Comparison of ENCODE assay signal across 27 cellular contexts in genomic region chr2:117085719-117086118, GRCh38.
DNase-seq lines count a peak whose midpoint lies in the region; ATAC-seq, FAIRE-seq and TF ChIP-seq lines count a peak whose summit lies in the region.
"Had no signal": no experiment of that assay in that cellular context is flagged by ENCODE, and none has a peak within 500 bp of the region (broad histone marks: within the 10 kb centered on the region; RNA-seq: fewer than 3 reads in every experiment).

No MANE protein-coding gene starts in this region.

- no peak overlapping the region for H2BK120ac ChIP-seq in IMR-90 (ENCODE audit: low read depth, low read length)

- no peak overlapping the region for H2BK20ac ChIP-seq in IMR-90 (ENCODE audit: low read depth, low read length)

- BruUV-seq in IMR-90 (replicated peaks; lab: Mats Ljungman, UMichigan): no TSS peak

- peak; percentile 18 for FAIRE-seq in colon (lab: Jason Lieb, UNC)
- FAIRE-seq: GM12891 had no signal

- H3K18ac ChIP-seq in IMR-90 (ENCODE audit: low read depth, low read length): no peak overlapping the region

- no peaks in the 10 kb centered on the region for H3K79me1 ChIP-seq in IMR-90 (ENCODE audit: low read depth in 1 of 2, low read length in 2 of 2)

- H4K8ac ChIP-seq in IMR-90 (ENCODE audit: low read depth in 2 of 2, low read length in 2 of 2): no peak overlapping the region

- H3K9ac ChIP-seq in IMR-90 (ENCODE audit: low read depth, low read length): no peak overlapping the region
- H3K9ac ChIP-seq: SK-N-SH had no signal

- H3K36me3 Mint-ChIP-seq in mesothelial cell of epicardium: no peaks in the 10 kb centered on the region
- H3K36me3 Mint-ChIP-seq: CD14-positive monocyte; CD8-positive, alpha-beta memory T cell had no signal

- no peaks in the 10 kb centered on the region for H3K36me3 ChIP-seq in IMR-90 (ENCODE audit: control insufficient read depth, insufficient read depth, low read length)
- H3K36me3 ChIP-seq in WERI-Rb-1: no peaks in the 10 kb centered on the region
- H3K36me3 ChIP-seq: BE2C, MG63 had no signal

- no peaks in the 10 kb centered on the region for H3K27me3 ChIP-seq in IMR-90 (ENCODE audit: control insufficient read depth, insufficient read depth, low read length)
- H3K27me3 ChIP-seq in WERI-Rb-1 (ENCODE audit: insufficient read depth, low read depth, severe bottlenecking): peaks cover 51% of the 10 kb centered on the region
- H3K27me3 ChIP-seq: BE2C, MG63 had no signal

- no peak overlapping the region for H3K4me3 ChIP-seq in IMR-90 (ENCODE audit: insufficient read depth, low read depth, low read length)
- no peak overlapping the region for H3K4me3 ChIP-seq in WERI-Rb-1 (ENCODE audit: low read depth, low read length)
- H3K4me3 ChIP-seq: MG63 had no signal

- H3K4ac ChIP-seq in IMR-90 (ENCODE audit: low read depth, low read length): no peak overlapping the region

- no peak overlapping the region for H2AFZ ChIP-seq in IMR-90 (replicated peaks; ENCODE audit: low read length, poor library complexity)

- H3K4me1 ChIP-seq in IMR-90 (ENCODE audit: control insufficient read depth, insufficient read depth, low read length): no peaks in the 10 kb centered on the region
- H3K4me1 ChIP-seq: BE2C had no signal

- H2AK5ac ChIP-seq in IMR-90 (ENCODE audit: low read depth, low read length): no peak overlapping the region

- H3K9me3 Mint-ChIP-seq in mesothelial cell of epicardium: no peaks in the 10 kb centered on the region

- H3K9me1 ChIP-seq in IMR-90 (ENCODE audit: insufficient read depth, low read length): no peaks in the 10 kb centered on the region

- H3K27me3 Mint-ChIP-seq in mesothelial cell of epicardium (ENCODE audit: low read depth): no peaks in the 10 kb centered on the region

- TF ChIP-seq CTCF in IMR-90 (conservative IDR thresholded peaks at IDR 0.05; ENCODE audit: low read depth, low read length) (no peak), mesothelial cell of epicardium (IDR thresholded peaks at IDR 0.05; ENCODE audit: unreplicated experiment) (no peak), WERI-Rb-1 (IDR thresholded peaks at IDR 0.05; ENCODE audit: low read depth, low read length) (no peak)

- H4K20me1 ChIP-seq in IMR-90 (ENCODE audit: insufficient read depth, low read length): no peaks in the 10 kb centered on the region

- POLR2A ChIA-PET in IMR-90 (lab: Charles Lee; ENCODE audit: unreplicated experiment): no interaction called here

- no peak overlapping the region for H3K27ac ChIP-seq in IMR-90 (ENCODE audit: insufficient read depth, low read length)
- no peak overlapping the region for H3K27ac ChIP-seq in WERI-Rb-1

- intact Hi-C loops in IMR-90 (cut with micrococcal nuclease): no loop called here

- no peak overlapping the region for H2BK15ac ChIP-seq in IMR-90 (ENCODE audit: low read depth, low read length)

- no peak for TF ChIP-seq POLR2A in IMR-90 (IDR thresholded peaks at IDR 0.05; ENCODE audit: low read depth, low read length)

- no peak overlapping the region for H3K14ac ChIP-seq in IMR-90 (replicated peaks; ENCODE audit: low read depth, low read length)

- ATAC-seq in IMR-90 (ENCODE audit: low read depth) (no peak), HG03342 (IDR thresholded peaks at IDR 0.05; ENCODE audit: unreplicated experiment) (no peak)
- ATAC-seq: PC-3 had no signal

- no CpG with 5 or more reads among the region's 1 CpG for WGBS in IMR-90 (ENCODE audit: extremely low coverage in 2 of 2, insufficient read length in 1 of 2), 2 experiments

- in situ Hi-C loops in IMR-90 (cut with MboI; ENCODE audit: low sequenced_read_pairs): no loop called here

- H3K27ac Mint-ChIP-seq in mesothelial cell of epicardium: peak overlapping the region; percentile 93
- H3K27ac Mint-ChIP-seq: CD14-positive monocyte; CD8-positive, alpha-beta memory T cell had no signal

- H4K91ac ChIP-seq in IMR-90 (ENCODE audit: insufficient read depth, low read depth, low read length): no peak overlapping the region

- TF ChIP-seq RAD21 in IMR-90 (IDR thresholded peaks at IDR 0.05; ENCODE audit: low read length): no peak

- no peak overlapping the region for H2AK9ac ChIP-seq in IMR-90 (replicated peaks; ENCODE audit: low read depth, low read length, poor library complexity)

- dilution Hi-C loops in IMR-90 (cut with HindIII; ENCODE audit: low sequenced_read_pairs, unreplicated experiment): no loop called here

- no peak for DNase-seq in IMR-90
- DNase-seq in mesothelial cell of epicardium (ENCODE audit: low spot score in 2 of 2, unreplicated experiment in 2 of 2): no peak
- DNase-seq in NCI-H1694 (lab: John Stamatoyannopoulos, UW): no peak
- DNase-seq in WERI-Rb-1: no peak
- no peak for DNase-seq in ecto neural progenitor cell (ENCODE audit: low spot score)
- DNase-seq: ACHN; BE2C; Calu3; CD8-positive, alpha-beta memory T cell; DMS79 treated with DMSO at 0.1 percent for 48 hours; GF-D8; HCEC 1CT; KG1; MG63; NCI-H1105 treated with DMSO at 0.1 percent for 48 hours; NCI-H146; NCI-H2029; NCI-H446 treated with DMSO at 0.1 percent for 48 hours; NCI-H526; NCI-H82; NK-92 treated with Interleukin-12 subunit alpha and Interleukin-12 subunit beta, amount 100 ng/mL, for 24 hours; PC-3; SK-N-SH had no signal

- H3K23ac ChIP-seq in IMR-90 (ENCODE audit: low read depth, low read length): no peak overlapping the region

- no peak overlapping the region for H2BK5ac ChIP-seq in IMR-90 (ENCODE audit: low read depth, low read length, poor library complexity, severe bottlenecking)

- H3K4me1 Mint-ChIP-seq in mesothelial cell of epicardium: peaks cover 46% of the 10 kb centered on the region
- H3K4me1 Mint-ChIP-seq: CD14-positive monocyte; CD8-positive, alpha-beta memory T cell had no signal

- H3K56ac ChIP-seq in IMR-90 (ENCODE audit: extremely low read depth, insufficient read depth, low read length): no peak overlapping the region

- no peak overlapping the region for H3K4me3 Mint-ChIP-seq in mesothelial cell of epicardium
- H3K4me3 Mint-ChIP-seq: CD14-positive monocyte; CD8-positive, alpha-beta memory T cell had no signal

- CTCF ChIA-PET in IMR-90 (lab: Yijun Ruan, JAX): no interaction called here

- no peak overlapping the region for H4K5ac ChIP-seq in IMR-90 (ENCODE audit: low read depth, low read length)

- H3K4me2 ChIP-seq in IMR-90 (ENCODE audit: low read depth, low read length): no peak overlapping the region
- H3K4me2 ChIP-seq: SK-N-SH had no signal

- H3K9me3 ChIP-seq in IMR-90 (ENCODE audit: control insufficient read depth, insufficient read depth, low read length): peaks cover 7% of the 10 kb centered on the region
- no peaks in the 10 kb centered on the region for H3K9me3 ChIP-seq in WERI-Rb-1 (ENCODE audit: severe bottlenecking)
- H3K9me3 ChIP-seq: BE2C, MG63, SK-N-SH had no signal

TF ChIP-seq in IMR-90, 13 proteins besides CTCF, POLR2A, EP300 and RAD21:
- TF ChIP-seq FOS (IDR thresholded peaks at IDR 0.05; ENCODE audit: low read depth, low read length): peak; percentile 42; the same call in 1 of the 2 replicates
- peak; percentile 39; the same call in 1 of the 2 replicates for TF ChIP-seq NFE2L2 (IDR thresholded peaks at IDR 0.05; ENCODE audit: low read depth, low read length)
- no peak for TF ChIP-seq BHLHE40 (IDR thresholded peaks at IDR 0.05; ENCODE audit: low read depth, low read length)
TF ChIP-seq in IMR-90: peak in this region for 2.
